34 cellular contexts compared by ENCODE assay signal in the genomic region with DNA sequence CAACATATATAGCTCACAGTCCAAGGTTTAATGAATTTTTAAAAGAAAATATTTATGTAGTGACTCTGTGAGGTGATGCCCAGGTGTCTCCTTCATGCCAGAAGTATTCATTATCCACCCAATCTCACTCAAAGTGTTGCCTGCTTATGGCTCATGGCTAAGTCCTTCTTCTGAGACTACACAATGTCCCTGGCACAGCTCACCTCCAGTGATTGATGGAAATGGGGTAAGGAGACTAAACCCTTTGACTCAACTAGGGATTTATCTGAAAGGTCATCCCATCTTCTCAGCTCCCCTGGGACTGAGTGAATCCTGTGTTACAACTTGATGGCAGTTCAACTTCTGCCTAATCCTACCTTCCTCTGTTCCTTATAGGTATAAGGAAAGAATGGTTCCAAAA.
"Had no signal": no experiment of that assay in that cellular context is flagged by ENCODE, and none has a peak within 500 bp of the region (broad histone marks: within the 10 kb centered on the region; RNA-seq: fewer than 3 reads in every experiment).

No MANE protein-coding gene starts in this region.

- H3K9me3 ChIP-seq: MG63 had no signal

- DNase-seq: Karpas-422, Kasumi-1, MG63, MM.1S, MV-4-11, NCI-H1048, NCI-H1092, NCI-H1092 treated with DMSO at 0.1 percent for 48 hours, NCI-H1105, NCI-H1105 treated with DMSO at 0.1 percent for 48 hours, NCI-H1417, NCI-H1417 treated with DMSO at 0.1 percent for 48 hours, NCI-H1436, NCI-H1436 treated with DMSO at 0.1 percent for 48 hours, NCI-H146, NCI-H1694, NCI-H1694 treated with DMSO at 0.1 percent for 48 hours, NCI-H187, NCI-H187 treated with DMSO at 0.1 percent for 48 hours, NCI-H1930, NCI-H2029, NCI-H2029 treated with DMSO at 0.1 percent for 48 hours, NCI-H2081, NCI-H2081 treated with DMSO at 0.1 percent for 48 hours, NCI-H2107, NCI-H2171, NCI-H2171 treated with DMSO at 0.1 percent for 48 hours, NCI-H2227 treated with DMSO at 0.1 percent for 48 hours, NCI-H226, NCI-H345, NCI-H446, NCI-H446 treated with DMSO at 0.1 percent for 48 hours, NCI-H510A, NCI-H510A treated with DMSO at 0.1 percent for 48 hours had no signal

- H3K27me3 ChIP-seq: MG63 had no signal
